Comparison of ENCODE assay signal across 8 cellular contexts in genomic region chr2:25339791-25340339, GRCh38. TPM values are rescaled to one million over a fixed set of nuclear protein-coding genes. Genes with fewer than 3 reads are reported as not detected.
DNase-seq lines count a peak whose midpoint lies in the region; ATAC-seq and TF ChIP-seq lines count a peak whose summit lies in the region.

No MANE protein-coding gene starts in this region.

- no peak overlapping the region for H3K27ac ChIP-seq in CD8-positive, alpha-beta memory T cell (ENCODE audit: low read depth, low read length)
- peak overlapping the region; percentile 61 to 91 for H3K27ac ChIP-seq in breast epithelium
- H3K27ac ChIP-seq in right lobe of liver, result peak overlapping the region in 2 of 3 donors; percentile 1 to 55

- POLR2A ChIA-PET in CD8-positive, alpha-beta memory T cell (lab: Charles Lee), result interaction anchor here (0.5 kb wide), 1 partner anchor 21 kb away, joined by 6 read pairs; no protein-coding TSS in a partner anchor

- no peaks in the 10 kb centered on the region for H3K36me3 ChIP-seq in CD8-positive, alpha-beta memory T cell (ENCODE audit: insufficient read depth, low read length)
- H3K36me3 ChIP-seq in breast epithelium (no peaks in the 10 kb centered on the region), right lobe of liver (no peaks in the 10 kb centered on the region)

- H3K27me3 ChIP-seq in CD8-positive, alpha-beta memory T cell (ENCODE audit: insufficient read depth, low read length, poor library complexity, severe bottlenecking), result no peaks in the 10 kb centered on the region
- H3K27me3 ChIP-seq in breast epithelium (no peaks in the 10 kb centered on the region), right lobe of liver (no peaks in the 10 kb centered on the region)

- peak overlapping the region in 7 of 8 donors; percentile 63 to 96 (median 74) for H3K27ac Mint-ChIP-seq in CD8-positive, alpha-beta memory T cell
- H3K27ac Mint-ChIP-seq in type B pancreatic cell, result peak overlapping the region; percentile 82

- H3K27me3 Mint-ChIP-seq in CD8-positive, alpha-beta memory T cell, result peaks cover 0 to 1% of the 10 kb centered on the region in 2 donors
- H3K27me3 Mint-ChIP-seq in type B pancreatic cell, result no peaks in the 10 kb centered on the region

- no peaks in the 10 kb centered on the region for H3K9me3 Mint-ChIP-seq in CD8-positive, alpha-beta memory T cell
- H3K9me3 Mint-ChIP-seq in type B pancreatic cell, result no peaks in the 10 kb centered on the region

- H3K4me1 ChIP-seq in CD8-positive, alpha-beta memory T cell (ENCODE audit: insufficient read depth, low read length), result peaks cover 46% of the 10 kb centered on the region
- peaks cover 0 to 5% of the 10 kb centered on the region in 2 donors for H3K4me1 ChIP-seq in breast epithelium
- H3K4me1 ChIP-seq in right lobe of liver, result peaks cover 0 to 7% (median 0%) of the 10 kb centered on the region in 4 donors

- peaks cover 38 to 51% (median 45%) of the 10 kb centered on the region in 3 donors for H3K4me1 Mint-ChIP-seq in CD8-positive, alpha-beta memory T cell
- peaks cover 29% of the 10 kb centered on the region for H3K4me1 Mint-ChIP-seq in type B pancreatic cell (ENCODE audit: unreplicated experiment)

- WGBS in right lobe of liver (ENCODE audit: insufficient coverage, low coverage, low lambda C conversion rate, missing lambda C conversion rate), result 60% methylated on average over 1 of the region's 26 CpGs

- intact Hi-C loops in breast epithelium (cut with DNase I; ENCODE audit: low total_unique reads) (no loop called here), right lobe of liver (cut with DNase I) (no loop called here)

- peaks cover 0 to 4% (median 0%) of the 10 kb centered on the region in 3 donors for H3K36me3 Mint-ChIP-seq in CD8-positive, alpha-beta memory T cell
- no peaks in the 10 kb centered on the region for H3K36me3 Mint-ChIP-seq in type B pancreatic cell

- no peak for TF ChIP-seq CTCF in breast epithelium (IDR thresholded peaks at IDR 0.05)
- TF ChIP-seq CTCF in right lobe of liver (IDR thresholded peaks at IDR 0.05), result peak in 1 of 4 donors; percentile 5
- no peak for TF ChIP-seq CTCF in type B pancreatic cell (conservative IDR thresholded peaks at IDR 0.05)

- TF ChIP-seq POLR2A in breast epithelium (IDR thresholded peaks at IDR 0.05), result no peak
- TF ChIP-seq POLR2A in right lobe of liver (IDR thresholded peaks at IDR 0.05), result no peak

- CTCF ChIA-PET in CD8-positive, alpha-beta memory T cell (lab: Charles Lee), result interaction anchor here (0.6 to 1.8 kb wide), 5 partner anchors 22 to 54 kb away, joined by 3 to 6 read pairs (median 3); no protein-coding TSS in a partner anchor

- DNase-seq in CD8-positive, alpha-beta memory T cell, result peak in 2 of 5 donors; percentile 38 to 56
- DNase-seq in NCI-H2081 treated with DMSO at 0.1 percent for 48 hours (lab: John Stamatoyannopoulos, UW), result peak; percentile 37
- peak in 1 of 2 donors; percentile 42 for DNase-seq in breast epithelium (ENCODE audit: low spot score in 2 of 2)
- peak; percentile 50 to 71 (median 69) for DNase-seq in right lobe of liver
- DNase-seq in type B pancreatic cell (ENCODE audit: extremely low spot score, unreplicated experiment), result no peak
- DNase-seq in NOMO-1 treated with DMSO at 0.1 percent for 48 hours (lab: John Stamatoyannopoulos, UW; ENCODE audit: unreplicated experiment), result no peak

- H3K4me3 ChIP-seq in CD8-positive, alpha-beta memory T cell (ENCODE audit: low read length), result no peak overlapping the region
- peak overlapping the region; percentile 63 to 81 (median 75) for H3K4me3 ChIP-seq in breast epithelium
- H3K4me3 ChIP-seq in right lobe of liver, result peak overlapping the region; percentile 59 to 80 (median 59)

- ATAC-seq in right lobe of liver, result peak; percentile 13 to 40 (median 25)
- no peak for ATAC-seq in GM21825 (IDR thresholded peaks at IDR 0.05; ENCODE audit: unreplicated experiment)
- ATAC-seq in GM21786 (IDR thresholded peaks at IDR 0.05; ENCODE audit: unreplicated experiment), result no peak

- H3K4me3 Mint-ChIP-seq in CD8-positive, alpha-beta memory T cell, result peak overlapping the region; percentile 66 to 88 (median 82)
- peak overlapping the region; percentile 89 for H3K4me3 Mint-ChIP-seq in type B pancreatic cell

- no peaks in the 10 kb centered on the region for H3K9me3 ChIP-seq in CD8-positive, alpha-beta memory T cell (ENCODE audit: low read length)
- H3K9me3 ChIP-seq in breast epithelium (no peaks in the 10 kb centered on the region), right lobe of liver (no peaks in the 10 kb centered on the region)

RNA-seq across cellular contexts. Expression of gene DNMT3A, which starts 1.9 kb away (rescaled TPM):
- total RNA-seq in CD8-positive, alpha-beta memory T cell, result 10 to 100 TPM; 77.9 to 80.7 TPM
- polyA plus RNA-seq in CD8-positive, alpha-beta memory T cell, result 19.4 TPM
- total RNA-seq in breast epithelium (10 to 100 TPM in 2 of 3 donors, 1 to 10 TPM in 1; 8.2 to 21.7 (median 20.0) TPM), right lobe of liver (10 to 100 TPM in 3 of 6 experiments, 1 to 10 TPM in 3; 4.9 to 13.3 (median 9.3) TPM), type B pancreatic cell (ENCODE audit: low replicate concordance) (97.6 and 139 TPM in 2 replicates)

Comparison
In these comparisons a context has a peak if more than half of its experiments do, and no peak if none do; other contexts are left out.
1. DNase-seq: peak in NCI-H2081 treated with DMSO at 0.1 percent for 48 hours (single experiment) and right lobe of liver (3 of 3); none in type B pancreatic cell (single experiment) and NOMO-1 treated with DMSO at 0.1 percent for 48 hours (single experiment).
2. ATAC-seq: peak in right lobe of liver (4 of 4); none in GM21825 (single experiment) and GM21786 (single experiment).